In the genomic region with DNA sequence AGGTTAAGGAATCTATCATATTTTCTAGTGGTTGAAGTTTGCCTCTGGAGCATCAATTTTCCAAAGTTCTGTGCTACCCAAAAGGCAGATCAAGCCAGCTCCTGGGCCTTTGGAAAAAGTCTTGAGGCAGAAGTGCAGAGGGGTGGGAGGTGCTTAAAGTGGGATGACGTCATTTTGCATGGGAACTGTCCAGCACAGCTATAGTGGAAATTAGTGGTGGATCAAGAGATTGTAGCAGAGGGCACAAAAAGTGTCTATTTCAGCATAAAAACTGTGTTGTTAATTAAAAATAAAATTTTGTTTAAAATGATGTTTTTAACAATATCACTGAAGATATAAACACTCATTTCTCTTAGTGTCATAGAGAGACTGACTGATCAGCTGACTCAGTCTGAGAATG, we compare ENCODE assay signal across 1 cellular context.
TF ChIP-seq lines count a peak whose summit lies in the region.

No MANE protein-coding gene starts in this region.

TF ChIP-seq in HepG2, 621 proteins besides CTCF, POLR2A, EP300 and RAD21 (continued from another document):
- TF ChIP-seq, protein P1, sequence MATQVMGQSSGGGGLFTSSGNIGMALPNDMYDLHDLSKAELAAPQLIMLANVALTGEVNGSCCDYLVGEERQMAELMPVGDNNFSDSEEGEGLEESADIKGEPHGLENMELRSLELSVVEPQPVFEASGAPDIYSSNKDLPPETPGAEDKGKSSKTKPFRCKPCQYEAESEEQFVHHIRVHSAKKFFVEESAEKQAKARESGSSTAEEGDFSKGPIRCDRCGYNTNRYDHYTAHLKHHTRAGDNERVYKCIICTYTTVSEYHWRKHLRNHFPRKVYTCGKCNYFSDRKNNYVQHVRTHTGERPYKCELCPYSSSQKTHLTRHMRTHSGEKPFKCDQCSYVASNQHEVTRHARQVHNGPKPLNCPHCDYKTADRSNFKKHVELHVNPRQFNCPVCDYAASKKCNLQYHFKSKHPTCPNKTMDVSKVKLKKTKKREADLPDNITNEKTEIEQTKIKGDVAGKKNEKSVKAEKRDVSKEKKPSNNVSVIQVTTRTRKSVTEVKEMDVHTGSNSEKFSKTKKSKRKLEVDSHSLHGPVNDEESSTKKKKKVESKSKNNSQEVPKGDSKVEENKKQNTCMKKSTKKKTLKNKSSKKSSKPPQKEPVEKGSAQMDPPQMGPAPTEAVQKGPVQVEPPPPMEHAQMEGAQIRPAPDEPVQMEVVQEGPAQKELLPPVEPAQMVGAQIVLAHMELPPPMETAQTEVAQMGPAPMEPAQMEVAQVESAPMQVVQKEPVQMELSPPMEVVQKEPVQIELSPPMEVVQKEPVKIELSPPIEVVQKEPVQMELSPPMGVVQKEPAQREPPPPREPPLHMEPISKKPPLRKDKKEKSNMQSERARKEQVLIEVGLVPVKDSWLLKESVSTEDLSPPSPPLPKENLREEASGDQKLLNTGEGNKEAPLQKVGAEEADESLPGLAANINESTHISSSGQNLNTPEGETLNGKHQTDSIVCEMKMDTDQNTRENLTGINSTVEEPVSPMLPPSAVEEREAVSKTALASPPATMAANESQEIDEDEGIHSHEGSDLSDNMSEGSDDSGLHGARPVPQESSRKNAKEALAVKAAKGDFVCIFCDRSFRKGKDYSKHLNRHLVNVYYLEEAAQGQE (IDR thresholded peaks at IDR 0.05; ENCODE audit: borderline replicate concordance in 1 of 2, low read depth in 1 of 2, low read length in 2 of 2): peak; percentile 15 to 85
- TF ChIP-seq KMT2B (CRISPR knock-in tag; IDR thresholded peaks at IDR 0.05) (no peak), REL (CRISPR knock-in tag; conservative IDR thresholded peaks at IDR 0.05) (no peak), U2AF1 (optimal IDR thresholded peaks at IDR 0.05; ENCODE audit: low read depth, low read length) (no peak), ATF7 (IDR thresholded peaks at IDR 0.05) (peak; percentile 98), ATF7 (CRISPR knock-in tag; IDR thresholded peaks at IDR 0.05) (no peak), MED1 (CRISPR knock-in tag; IDR thresholded peaks at IDR 0.05) (no peak)
